In genomic region chr2:37636209-37637077, GRCh38 we compare ENCODE assay signal across 12 cellular contexts. TPM values are rescaled to one million over a fixed set of nuclear protein-coding genes. Genes with fewer than 3 reads are reported as not detected.
A peak's percentile ranks its signal among the peaks of the same experiment; 100 is the strongest.
DNase-seq lines count a peak whose midpoint lies in the region; ATAC-seq, FAIRE-seq and TF ChIP-seq lines count a peak whose summit lies in the region.
"Had no signal": no experiment of that assay in that cellular context is flagged by ENCODE, and none has a peak within 500 bp of the region (broad histone marks: within the 10 kb centered on the region; RNA-seq: fewer than 3 reads in every experiment).

No MANE protein-coding gene starts in this region.

- TF ChIP-seq POLR2A in suprapubic skin (IDR thresholded peaks at IDR 0.05), result no peak

- H3K4me3 ChIP-seq in suprapubic skin, result no peak overlapping the region
- H3K4me3 ChIP-seq in small intestine (ENCODE audit: low read depth in 1 of 2, low read length in 2 of 2), result no peak overlapping the region
- H3K4me3 ChIP-seq: ascending aorta had no signal

- H3K27ac ChIP-seq in suprapubic skin, result peak overlapping the region; percentile 21
- H3K27ac ChIP-seq in small intestine (ENCODE audit: low read depth in 1 of 2, low read length in 1 of 2), result peak overlapping the region in 1 of 2 donors; percentile 18
- H3K27ac ChIP-seq: ascending aorta, C4-2B had no signal

- ATAC-seq in HG03039 (IDR thresholded peaks at IDR 0.05; ENCODE audit: unreplicated experiment), result peak; percentile 28
- peak; percentile 25 for ATAC-seq in activated naive CD8-positive, alpha-beta T cell treated with anti-CD3 and anti-CD28 coated beads, Interleukin-2, amount 50 U/mL, for 24 hours

- 98% methylated on average over 4 of the region's 4 CpGs for WGBS in suprapubic skin
- WGBS in small intestine, 3 donors, result 81 to 89% (median 86%) methylated on average over 4 of the region's 4 CpGs

- H3K27me3 ChIP-seq in suprapubic skin (no peaks in the 10 kb centered on the region), small intestine (ENCODE audit: control insufficient read depth in 2 of 2, insufficient read depth in 2 of 2, low read length in 2 of 2) (no peaks in the 10 kb centered on the region)
- H3K27me3 ChIP-seq: ascending aorta had no signal

- no peak for TF ChIP-seq CTCF in suprapubic skin (IDR thresholded peaks at IDR 0.05)

- H3K36me3 Mint-ChIP-seq in activated naive CD4-positive, alpha-beta T cell treated with anti-CD3 and anti-CD28 coated beads for 36 hours (ENCODE audit: low read depth), result peaks cover 6% of the 10 kb centered on the region
- H3K36me3 Mint-ChIP-seq in activated naive CD8-positive, alpha-beta T cell treated with anti-CD3 and anti-CD28 coated beads, Interleukin-2, amount 50 U/mL, for 24 hours (ENCODE audit: low read depth), result peaks cover 10% of the 10 kb centered on the region

- FAIRE-seq in small intestine (lab: Jason Lieb, UNC), result no peak
- FAIRE-seq: TTC549 had no signal

- no peaks in the 10 kb centered on the region for H3K9me3 Mint-ChIP-seq in activated naive CD4-positive, alpha-beta T cell treated with anti-CD3 and anti-CD28 coated beads for 36 hours
- H3K9me3 Mint-ChIP-seq in activated naive CD8-positive, alpha-beta T cell treated with anti-CD3 and anti-CD28 coated beads, Interleukin-2, amount 50 U/mL, for 24 hours, result no peaks in the 10 kb centered on the region

- H3K4me1 Mint-ChIP-seq in activated naive CD4-positive, alpha-beta T cell treated with anti-CD3 and anti-CD28 coated beads for 36 hours (ENCODE audit: low read depth), result peaks cover 43% of the 10 kb centered on the region
- H3K4me1 Mint-ChIP-seq in activated naive CD8-positive, alpha-beta T cell treated with anti-CD3 and anti-CD28 coated beads, Interleukin-2, amount 50 U/mL, for 24 hours, result peaks cover 67% of the 10 kb centered on the region

- H3K27ac Mint-ChIP-seq in activated naive CD4-positive, alpha-beta T cell treated with anti-CD3 and anti-CD28 coated beads for 36 hours, result peak overlapping the region; percentile 90
- H3K27ac Mint-ChIP-seq in activated naive CD8-positive, alpha-beta T cell treated with anti-CD3 and anti-CD28 coated beads, Interleukin-2, amount 50 U/mL, for 24 hours, result peak overlapping the region; percentile 93

- H3K9me3 ChIP-seq in suprapubic skin (no peaks in the 10 kb centered on the region), small intestine (ENCODE audit: control insufficient read depth, low read depth) (no peaks in the 10 kb centered on the region)
- H3K9me3 ChIP-seq: ascending aorta had no signal

- no peak overlapping the region for H3K4me3 Mint-ChIP-seq in activated naive CD4-positive, alpha-beta T cell treated with anti-CD3 and anti-CD28 coated beads for 36 hours
- no peak overlapping the region for H3K4me3 Mint-ChIP-seq in activated naive CD8-positive, alpha-beta T cell treated with anti-CD3 and anti-CD28 coated beads, Interleukin-2, amount 50 U/mL, for 24 hours

- TF ChIP-seq EP300 in suprapubic skin (IDR thresholded peaks at IDR 0.05), result no peak

- H3K36me3 ChIP-seq in suprapubic skin (no peaks in the 10 kb centered on the region), small intestine (ENCODE audit: control insufficient read depth in 2 of 2, insufficient read depth in 2 of 2, low read length in 2 of 2) (no peaks in the 10 kb centered on the region)
- H3K36me3 ChIP-seq: ascending aorta had no signal

- intact Hi-C loops in activated naive CD4-positive, alpha-beta T cell treated with anti-CD3 and anti-CD28 coated beads for 36 hours (cut with micrococcal nuclease), result loop anchor here (5.0 to 10.0 kb wide), 3 partner anchors 314 to 1392 kb away; partner anchors contain the start of genes PRKD3 and STRN

- H3K4me1 ChIP-seq in suprapubic skin, result peaks cover 13% of the 10 kb centered on the region
- H3K4me1 ChIP-seq in small intestine (ENCODE audit: control insufficient read depth in 2 of 2, insufficient read depth in 1 of 2, low read depth in 1 of 2, low read length in 1 of 2), result no peaks in the 10 kb centered on the region
- H3K4me1 ChIP-seq: ascending aorta had no signal

- CTCF ChIA-PET in activated naive CD4-positive, alpha-beta T cell treated with anti-CD3 and anti-CD28 coated beads for 36 hours (lab: Charles Lee), result no interaction called here

- H3K27me3 Mint-ChIP-seq in activated naive CD4-positive, alpha-beta T cell treated with anti-CD3 and anti-CD28 coated beads for 36 hours (ENCODE audit: low read depth), result no peaks in the 10 kb centered on the region
- no peaks in the 10 kb centered on the region for H3K27me3 Mint-ChIP-seq in activated naive CD8-positive, alpha-beta T cell treated with anti-CD3 and anti-CD28 coated beads, Interleukin-2, amount 50 U/mL, for 24 hours

- peak; percentile 63 for DNase-seq in activated naive CD4-positive, alpha-beta T cell treated with anti-CD3 and anti-CD28 coated beads for 36 hours
- no peak for DNase-seq in activated naive CD4-positive, alpha-beta T cell treated with anti-CD3 and anti-CD28 coated beads, Interleukin-2, amount 50 U/mL, for 16 hours
- DNase-seq in activated naive CD8-positive, alpha-beta T cell treated with anti-CD3 and anti-CD28 coated beads, Interleukin-2, amount 50 U/mL, for 24 hours, result peak; percentile 46
- DNase-seq in suprapubic skin (ENCODE audit: low spot score in 2 of 2) (no peak), NCI-H2227 (lab: John Stamatoyannopoulos, UW; ENCODE audit: unreplicated experiment) (no peak), NCI-H128 (lab: John Stamatoyannopoulos, UW; ENCODE audit: unreplicated experiment) (no peak), small intestine (no peak)
- DNase-seq: NCI-H510A had no signal

RNA-seq across cellular contexts. Expression of gene CDC42EP3, which starts 35.0 kb away (rescaled TPM):
- total RNA-seq in activated naive CD4-positive, alpha-beta T cell treated with anti-CD3 and anti-CD28 coated beads for 36 hours, result 1 to 10 TPM; 8.5 to 9.4 TPM
- 10 to 100 TPM in 3 of 4 donors, 1 to 10 TPM in 1; 9.0 to 38.0 (median 23.5) TPM for total RNA-seq in suprapubic skin
- 10 to 100 TPM in 1 of 3 donors, 1 to 10 TPM in 2; 1.1 to 10.6 (median 3.2) TPM for polyA plus RNA-seq in small intestine

Comparison
In these comparisons a context has a peak if more than half of its experiments do, and no peak if none do; other contexts are left out.
1. DNase-seq: peak in activated naive CD4-positive, alpha-beta T cell treated with anti-CD3 and anti-CD28 coated beads for 36 hours (single experiment) and activated naive CD8-positive, alpha-beta T cell treated with anti-CD3 and anti-CD28 coated beads, Interleukin-2, amount 50 U/mL, for 24 hours (single experiment); none in activated naive CD4-positive, alpha-beta T cell treated with anti-CD3 and anti-CD28 coated beads, Interleukin-2, amount 50 U/mL, for 16 hours (single experiment), suprapubic skin (0 of 2), NCI-H2227 (single experiment), NCI-H128 (single experiment) and small intestine (single experiment).